Comparison of ENCODE assay signal across 12 cellular contexts in genomic region chr21:46125846-46126301, GRCh38. TPM values are rescaled to one million over a fixed set of nuclear protein-coding genes. Genes with fewer than 3 reads are reported as not detected.
A peak's percentile ranks its signal among the peaks of the same experiment; 100 is the strongest.
DNase-seq lines count a peak whose midpoint lies in the region; ATAC-seq and TF ChIP-seq lines count a peak whose summit lies in the region.
"Had no signal": no experiment of that assay in that cellular context is flagged by ENCODE, and none has a peak within 500 bp of the region (broad histone marks: within the 10 kb centered on the region; RNA-seq: fewer than 3 reads in every experiment).

No MANE protein-coding gene starts in this region.

- H3K4me1 ChIP-seq in heart right ventricle (peaks cover 0 to 18% (median 11%) of the 10 kb centered on the region in 9 donors), ascending aorta (no peaks in the 10 kb centered on the region), aorta (ENCODE audit: control insufficient read depth in 1 of 2, insufficient read depth in 2 of 2, low read length in 2 of 2) (no peaks in the 10 kb centered on the region)

- H3K27me3 Mint-ChIP-seq in natural killer cell treated with Interleukin-12 subunit alpha and Interleukin-12 subunit beta and Interleukin-15 and Interleukin-18, amount 100 ng/mL, for 72 hours: no peaks in the 10 kb centered on the region

- no peaks in the 10 kb centered on the region for H3K4me1 Mint-ChIP-seq in natural killer cell treated with Interleukin-12 subunit alpha and Interleukin-12 subunit beta and Interleukin-15 and Interleukin-18, amount 100 ng/mL, for 72 hours (ENCODE audit: low read depth in 2 of 2)

- H3K36me3 ChIP-seq in heart right ventricle: peaks cover 0 to 82% (median 23%) of the 10 kb centered on the region in 9 donors
- peaks cover 79 to 81% of the 10 kb centered on the region in 2 donors for H3K36me3 ChIP-seq in ascending aorta
- H3K36me3 ChIP-seq in aorta (ENCODE audit: control insufficient read depth in 1 of 2, insufficient read depth in 2 of 2, low read length in 1 of 2): peaks cover 3 to 17% of the 10 kb centered on the region in 2 donors

- H3K27me3 ChIP-seq in heart right ventricle (no peaks in the 10 kb centered on the region), ascending aorta (no peaks in the 10 kb centered on the region), aorta (ENCODE audit: control insufficient read depth in 1 of 2, insufficient read depth in 2 of 2, low read length in 1 of 2) (no peaks in the 10 kb centered on the region)

- H3K27ac ChIP-seq in heart right ventricle (no peak overlapping the region), ascending aorta (no peak overlapping the region), aorta (ENCODE audit: low read depth in 1 of 2, low read length in 2 of 2) (no peak overlapping the region)

- TF ChIP-seq CTCF in heart right ventricle (IDR thresholded peaks at IDR 0.05) (no peak), ascending aorta (IDR thresholded peaks at IDR 0.05) (no peak)

- H3K4me3 Mint-ChIP-seq in natural killer cell treated with Interleukin-12 subunit alpha and Interleukin-12 subunit beta and Interleukin-15 and Interleukin-18, amount 100 ng/mL, for 72 hours: no peak overlapping the region

- intact Hi-C loops in heart right ventricle (cut with DNase I) (no loop called here), Right ventricle myocardium superior (cut with DNase I) (no loop called here), ascending aorta (cut with DNase I) (no loop called here), aorta (cut with DNase I) (no loop called here)

- H3K9me3 Mint-ChIP-seq in natural killer cell treated with Interleukin-12 subunit alpha and Interleukin-12 subunit beta and Interleukin-15 and Interleukin-18, amount 100 ng/mL, for 72 hours: no peaks in the 10 kb centered on the region

- 85 to 91% methylated on average over 47 of the region's 47 CpGs for WGBS in heart right ventricle, 2 donors
- WGBS in aorta, 2 donors: 85 to 86% methylated on average over 47 of the region's 47 CpGs

- no peaks in the 10 kb centered on the region for H3K36me3 Mint-ChIP-seq in natural killer cell treated with Interleukin-12 subunit alpha and Interleukin-12 subunit beta and Interleukin-15 and Interleukin-18, amount 100 ng/mL, for 72 hours
- H3K36me3 Mint-ChIP-seq: activated naive CD4-positive, alpha-beta T cell treated with anti-CD3 and anti-CD28 coated beads, Interleukin-2, amount 50 U/mL, for 72 hours had no signal

- DNase-seq in heart right ventricle (peak; percentile 3 to 17), Right ventricle myocardium superior (no peak), ascending aorta (ENCODE audit: low spot score in 2 of 2) (peak; percentile 6 to 60), aorta (peak; percentile 42 to 65), UCSD-AML1 (lab: John Stamatoyannopoulos, UW; ENCODE audit: unreplicated experiment) (no peak)
- peak; percentile 60 for DNase-seq in natural killer cell treated with Interleukin-12 subunit alpha and Interleukin-12 subunit beta and Interleukin-15 and Interleukin-18, amount 100 ng/mL, for 72 hours (ENCODE audit: low spot score)
- DNase-seq in activated CD4-positive, alpha-beta T cell treated with anti-CD3 and anti-CD28 coated beads for 1 hour: no peak
- DNase-seq: Kasumi-1, NCI-H1417 treated with DMSO at 0.1 percent for 48 hours, RPMI8226 had no signal

- H3K4me3 ChIP-seq in heart right ventricle (no peak overlapping the region), ascending aorta (no peak overlapping the region), aorta (ENCODE audit: low read length in 2 of 2) (no peak overlapping the region)

- no peak overlapping the region for H3K27ac Mint-ChIP-seq in natural killer cell treated with Interleukin-12 subunit alpha and Interleukin-12 subunit beta and Interleukin-15 and Interleukin-18, amount 100 ng/mL, for 72 hours

- no peaks in the 10 kb centered on the region for H3K9me3 ChIP-seq in heart right ventricle
- H3K9me3 ChIP-seq in ascending aorta: no peaks in the 10 kb centered on the region
- H3K9me3 ChIP-seq in aorta (ENCODE audit: control insufficient read depth, low read length): no peaks in the 10 kb centered on the region

- ATAC-seq in heart right ventricle (no peak), Right ventricle myocardium superior (ENCODE audit: poor library complexity) (no peak), aorta (ENCODE audit: low FRiP score) (no peak), HG03342 (IDR thresholded peaks at IDR 0.05; ENCODE audit: unreplicated experiment) (no peak)
- ATAC-seq in natural killer cell treated with Interleukin-12 subunit alpha and Interleukin-12 subunit beta and Interleukin-15 and Interleukin-18, amount 100 ng/mL, for 72 hours: no peak

RNA-seq across cellular contexts. Expression of gene COL6A2, which starts 28.0 kb away (rescaled TPM):
- total RNA-seq in heart right ventricle (100 to 1,000 TPM in 8 of 10 donors, 10 to 100 TPM in 2; 76.6 to 370 (median 119) TPM), Right ventricle myocardium superior (191 TPM), ascending aorta (1,704 TPM), aorta (1,000 to 10,000 TPM; 1,386 to 1,431 TPM)
- polyA plus RNA-seq in heart right ventricle (100 to 1,000 TPM; 301 to 363 TPM), aorta (1,000 to 10,000 TPM in 1 of 2 donors, 100 to 1,000 TPM in 1; 335 to 3,611 TPM)
- 1 to 10 TPM in 1 of 2 donors, under 1 TPM in 1; 0.88 to 4.2 TPM for total RNA-seq in natural killer cell treated with Interleukin-12 subunit alpha and Interleukin-12 subunit beta and Interleukin-15 and Interleukin-18, amount 100 ng/mL, for 72 hours

RNA-seq across cellular contexts. Expression of gene FTCD, which starts 29.5 kb away (rescaled TPM):
- 1 to 10 TPM in 6 of 10 donors, under 1 TPM in 4; 0.38 to 4.4 (median 1.1) TPM for total RNA-seq in heart right ventricle
- 1 to 10 TPM in 1 of 2 donors, under 1 TPM in 1; 0.14 to 4.0 TPM for polyA plus RNA-seq in heart right ventricle
- 1.9 TPM for total RNA-seq in Right ventricle myocardium superior
- total RNA-seq in ascending aorta: 0.85 TPM
- not detected for total RNA-seq in natural killer cell treated with Interleukin-12 subunit alpha and Interleukin-12 subunit beta and Interleukin-15 and Interleukin-18, amount 100 ng/mL, for 72 hours
- 1 to 10 TPM; 1.1 to 2.6 TPM for total RNA-seq in aorta
- 1 to 10 TPM in 1 of 2 donors, under 1 TPM in 1; 0.50 to 8.7 TPM for polyA plus RNA-seq in aorta

RNA-seq across cellular contexts. Expression of gene SPATC1L, which starts 58.4 kb away (rescaled TPM):
- total RNA-seq in heart right ventricle: 1 to 10 TPM; 4.7 to 9.8 (median 8.2) TPM
- 10 to 100 TPM; 12.7 to 14.6 TPM for polyA plus RNA-seq in heart right ventricle
- total RNA-seq in Right ventricle myocardium superior: 6.3 TPM
- 37.4 TPM for total RNA-seq in ascending aorta
- 1 to 10 TPM in 1 of 2 donors, not detected in 1; 5.0 TPM for total RNA-seq in natural killer cell treated with Interleukin-12 subunit alpha and Interleukin-12 subunit beta and Interleukin-15 and Interleukin-18, amount 100 ng/mL, for 72 hours
- total RNA-seq in aorta: 10 to 100 TPM in 1 of 2 donors, 1 to 10 TPM in 1; 5.2 to 12.4 TPM
- polyA plus RNA-seq in aorta: 10 to 100 TPM in 1 of 2 donors, 1 to 10 TPM in 1; 2.4 to 47.9 TPM

Comparison
In these comparisons a context has a peak if more than half of its experiments do, and no peak if none do; other contexts are left out.
1. DNase-seq: peak in heart right ventricle (2 of 2), ascending aorta (2 of 2), natural killer cell treated with Interleukin-12 subunit alpha and Interleukin-12 subunit beta and Interleukin-15 and Interleukin-18, amount 100 ng/mL, for 72 hours (single experiment) and aorta (2 of 2); none in Right ventricle myocardium superior (single experiment), activated CD4-positive, alpha-beta T cell treated with anti-CD3 and anti-CD28 coated beads for 1 hour (single experiment) and UCSD-AML1 (single experiment).
2. RNA of gene COL6A2, which starts 28.0 kb away (total RNA-seq): 1,704 TPM in ascending aorta (single experiment), 1,386 to 1,431 TPM in aorta, 191 TPM in Right ventricle myocardium superior (single experiment) and 76.6 to 370 TPM in heart right ventricle; 0.88 to 4.2 TPM in natural killer cell treated with Interleukin-12 subunit alpha and Interleukin-12 subunit beta and Interleukin-15 and Interleukin-18, amount 100 ng/mL, for 72 hours; every median in the first group is over 10 times any median in the second.